1 cellular context compared by ENCODE assay signal in genomic region chr17:64255764-64256163, GRCh38.
TF ChIP-seq lines count a peak whose summit lies in the region.

No MANE protein-coding gene starts in this region.

TF ChIP-seq in HepG2, 621 proteins besides CTCF, POLR2A, EP300 and RAD21 (continued from another document and continues in another):
- TF ChIP-seq ZBED4 (CRISPR knock-in tag; IDR thresholded peaks at IDR 0.05; ENCODE audit: borderline replicate concordance) (no peak), ZBTB21 (CRISPR knock-in tag; IDR thresholded peaks at IDR 0.05) (no peak), NBN (conservative IDR thresholded peaks at IDR 0.05) (no peak), SALL1 (CRISPR knock-in tag; IDR thresholded peaks at IDR 0.05) (peak; percentile 20; the same call in 1 of the 2 replicates), AHDC1 (CRISPR knock-in tag; IDR thresholded peaks at IDR 0.05; ENCODE audit: borderline replicate concordance) (0 out of 2 replicates have a peak, but pooled peaks have one; percentile 30), TBX2 (CRISPR knock-in tag; IDR thresholded peaks at IDR 0.05; ENCODE audit: borderline replicate concordance) (peak; percentile 50; the same call in 1 of the 2 replicates), ZNF292 (CRISPR knock-in tag; IDR thresholded peaks at IDR 0.05; ENCODE audit: borderline replicate concordance, low read depth) (0 out of 2 replicates have a peak, but pooled peaks have one; percentile 51), SETDB1 (CRISPR knock-in tag; IDR thresholded peaks at IDR 0.05; ENCODE audit: borderline replicate concordance) (no peak), HDAC1 (CRISPR knock-in tag; IDR thresholded peaks at IDR 0.05) (0 out of 2 replicates have a peak, but pooled peaks have one; percentile 38), HNF4A (CRISPR knock-in tag; IDR thresholded peaks at IDR 0.05) (peak; percentile 41; the same call in 1 of the 2 replicates), NR2F2 (IDR thresholded peaks at IDR 0.05; ENCODE audit: borderline replicate concordance, low read depth) (0 out of 2 replicates have a peak, but pooled peaks have one; percentile 34), ZSCAN21 (CRISPR knock-in tag; IDR thresholded peaks at IDR 0.05; ENCODE audit: borderline replicate concordance) (no peak), MXI1 (IDR thresholded peaks at IDR 0.05; ENCODE audit: borderline replicate concordance, low read depth, low read length) (no peak), HBP1 (CRISPR knock-in tag; IDR thresholded peaks at IDR 0.05; ENCODE audit: low read depth) (no peak), ZNF121 (CRISPR knock-in tag; IDR thresholded peaks at IDR 0.05) (no peak), SOX6 (IDR thresholded peaks at IDR 0.05) (no peak), SOX6 (CRISPR knock-in tag; IDR thresholded peaks at IDR 0.05) (no peak), ZNF83 (CRISPR knock-in tag; IDR thresholded peaks at IDR 0.05; ENCODE audit: borderline replicate concordance) (no peak), NFYB (CRISPR knock-in tag; IDR thresholded peaks at IDR 0.05) (no peak), ZNF629 (CRISPR knock-in tag; conservative IDR thresholded peaks at IDR 0.05) (peak; percentile 93), ETV5 (CRISPR knock-in tag; IDR thresholded peaks at IDR 0.05; ENCODE audit: borderline replicate concordance) (peak; percentile 69; the same call in 1 of the 2 replicates), HNRNPH1 (optimal IDR thresholded peaks at IDR 0.05; ENCODE audit: low read depth, low read length) (no peak), TAF15 (IDR thresholded peaks at IDR 0.05; ENCODE audit: low read depth, low read length, poor library complexity, severe bottlenecking) (no peak), ZNF562 (CRISPR knock-in tag; IDR thresholded peaks at IDR 0.05; ENCODE audit: borderline replicate concordance) (no peak), CBX5 (CRISPR knock-in tag; IDR thresholded peaks at IDR 0.05; ENCODE audit: borderline replicate concordance) (0 out of 2 replicates have a peak, but pooled peaks have one; percentile 7), ELK4 (CRISPR knock-in tag; IDR thresholded peaks at IDR 0.05; ENCODE audit: borderline replicate concordance) (no peak), FOXK1 (CRISPR knock-in tag; IDR thresholded peaks at IDR 0.05; ENCODE audit: borderline replicate concordance, low read depth) (no peak), TCF7L2 (IDR thresholded peaks at IDR 0.05; ENCODE audit: low read depth, low read length) (no peak), SSRP1 (CRISPR knock-in tag; IDR thresholded peaks at IDR 0.05) (no peak), SAP130 (CRISPR knock-in tag; IDR thresholded peaks at IDR 0.05; ENCODE audit: low read depth) (peak; percentile 15; the same call in 1 of the 2 replicates), ZNF713 (CRISPR knock-in tag; IDR thresholded peaks at IDR 0.05) (no peak), KAT2B (IDR thresholded peaks at IDR 0.05; ENCODE audit: borderline replicate concordance, low read depth, low read length) (no peak), ZMYM3 (CRISPR knock-in tag; IDR thresholded peaks at IDR 0.05) (peak; percentile 63), DNMT1 (CRISPR knock-in tag; IDR thresholded peaks at IDR 0.05) (no peak), PLRG1 (conservative IDR thresholded peaks at IDR 0.05) (no peak), GABPA (IDR thresholded peaks at IDR 0.05; ENCODE audit: low read depth, low read length) (no peak), GABPA (CRISPR knock-in tag; IDR thresholded peaks at IDR 0.05; ENCODE audit: low read depth) (peak; percentile 78)
- TF ChIP-seq, protein P1, sequence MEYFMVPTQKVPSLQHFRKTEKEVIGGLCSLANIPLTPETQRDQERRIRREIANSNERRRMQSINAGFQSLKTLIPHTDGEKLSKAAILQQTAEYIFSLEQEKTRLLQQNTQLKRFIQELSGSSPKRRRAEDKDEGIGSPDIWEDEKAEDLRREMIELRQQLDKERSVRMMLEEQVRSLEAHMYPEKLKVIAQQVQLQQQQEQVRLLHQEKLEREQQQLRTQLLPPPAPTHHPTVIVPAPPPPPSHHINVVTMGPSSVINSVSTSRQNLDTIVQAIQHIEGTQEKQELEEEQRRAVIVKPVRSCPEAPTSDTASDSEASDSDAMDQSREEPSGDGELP (IDR thresholded peaks at IDR 0.05; ENCODE audit: borderline replicate concordance, low read depth): peak; percentile 90
- TF ChIP-seq, protein P2, sequence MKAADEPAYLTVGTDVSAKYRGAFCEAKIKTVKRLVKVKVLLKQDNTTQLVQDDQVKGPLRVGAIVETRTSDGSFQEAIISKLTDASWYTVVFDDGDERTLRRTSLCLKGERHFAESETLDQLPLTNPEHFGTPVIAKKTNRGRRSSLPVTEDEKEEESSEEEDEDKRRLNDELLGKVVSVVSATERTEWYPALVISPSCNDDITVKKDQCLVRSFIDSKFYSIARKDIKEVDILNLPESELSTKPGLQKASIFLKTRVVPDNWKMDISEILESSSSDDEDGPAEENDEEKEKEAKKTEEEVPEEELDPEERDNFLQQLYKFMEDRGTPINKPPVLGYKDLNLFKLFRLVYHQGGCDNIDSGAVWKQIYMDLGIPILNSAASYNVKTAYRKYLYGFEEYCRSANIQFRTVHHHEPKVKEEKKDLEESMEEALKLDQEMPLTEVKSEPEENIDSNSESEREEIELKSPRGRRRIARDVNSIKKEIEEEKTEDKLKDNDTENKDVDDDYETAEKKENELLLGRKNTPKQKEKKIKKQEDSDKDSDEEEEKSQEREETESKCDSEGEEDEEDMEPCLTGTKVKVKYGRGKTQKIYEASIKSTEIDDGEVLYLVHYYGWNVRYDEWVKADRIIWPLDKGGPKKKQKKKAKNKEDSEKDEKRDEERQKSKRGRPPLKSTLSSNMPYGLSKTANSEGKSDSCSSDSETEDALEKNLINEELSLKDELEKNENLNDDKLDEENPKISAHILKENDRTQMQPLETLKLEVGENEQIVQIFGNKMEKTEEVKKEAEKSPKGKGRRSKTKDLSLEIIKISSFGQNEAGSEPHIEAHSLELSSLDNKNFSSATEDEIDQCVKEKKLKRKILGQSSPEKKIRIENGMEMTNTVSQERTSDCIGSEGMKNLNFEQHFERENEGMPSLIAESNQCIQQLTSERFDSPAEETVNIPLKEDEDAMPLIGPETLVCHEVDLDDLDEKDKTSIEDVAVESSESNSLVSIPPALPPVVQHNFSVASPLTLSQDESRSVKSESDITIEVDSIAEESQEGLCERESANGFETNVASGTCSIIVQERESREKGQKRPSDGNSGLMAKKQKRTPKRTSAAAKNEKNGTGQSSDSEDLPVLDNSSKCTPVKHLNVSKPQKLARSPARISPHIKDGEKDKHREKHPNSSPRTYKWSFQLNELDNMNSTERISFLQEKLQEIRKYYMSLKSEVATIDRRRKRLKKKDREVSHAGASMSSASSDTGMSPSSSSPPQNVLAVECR (CRISPR knock-in tag; IDR thresholded peaks at IDR 0.05; ENCODE audit: borderline replicate concordance): peak; percentile 33; the same call in 1 of the 2 replicates
- TF ChIP-seq, protein P3, sequence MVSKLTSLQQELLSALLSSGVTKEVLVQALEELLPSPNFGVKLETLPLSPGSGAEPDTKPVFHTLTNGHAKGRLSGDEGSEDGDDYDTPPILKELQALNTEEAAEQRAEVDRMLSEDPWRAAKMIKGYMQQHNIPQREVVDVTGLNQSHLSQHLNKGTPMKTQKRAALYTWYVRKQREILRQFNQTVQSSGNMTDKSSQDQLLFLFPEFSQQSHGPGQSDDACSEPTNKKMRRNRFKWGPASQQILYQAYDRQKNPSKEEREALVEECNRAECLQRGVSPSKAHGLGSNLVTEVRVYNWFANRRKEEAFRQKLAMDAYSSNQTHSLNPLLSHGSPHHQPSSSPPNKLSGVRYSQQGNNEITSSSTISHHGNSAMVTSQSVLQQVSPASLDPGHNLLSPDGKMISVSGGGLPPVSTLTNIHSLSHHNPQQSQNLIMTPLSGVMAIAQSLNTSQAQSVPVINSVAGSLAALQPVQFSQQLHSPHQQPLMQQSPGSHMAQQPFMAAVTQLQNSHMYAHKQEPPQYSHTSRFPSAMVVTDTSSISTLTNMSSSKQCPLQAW (CRISPR knock-in tag; IDR thresholded peaks at IDR 0.05): no peak
